ENCODE assay signal across 40 cellular contexts in genomic region chr4:175702703-175703102, GRCh38.
"Had no signal": no experiment of that assay in that cellular context is flagged by ENCODE, and none has a peak within 500 bp of the region (broad histone marks: within the 10 kb centered on the region; RNA-seq: fewer than 3 reads in every experiment).

No MANE protein-coding gene starts in this region.

- H3K27ac ChIP-seq: adrenal gland, body of pancreas, cardiac muscle cell, VCaP had no signal

- H3K4me1 Mint-ChIP-seq: activated B cell treated with CpG ODN at 0.5 μM for 24 hours; activated CD4-positive, alpha-beta memory T cell treated with anti-CD3 and anti-CD28 coated beads, Interleukin-2, amount 10 ng/mL, durations not matched to agents 7 days and 5 days; activated CD4-positive, alpha-beta T cell treated with anti-CD3 and anti-CD28 coated beads for 36 hours; activated CD4-positive, alpha-beta T cell treated with anti-CD3 and anti-CD28 coated beads, Interleukin-2, amount 10 ng/mL, durations not matched to agents 7 days and 5 days; activated CD8-positive, alpha-beta memory T cell treated with anti-CD3 and anti-CD28 coated beads, Interleukin-2, amount 10 ng/mL, durations not matched to agents 7 days and 5 days; activated naive CD8-positive, alpha-beta T cell treated with anti-CD3 and anti-CD28 coated beads for 36 hours; activated T-helper 17 cell treated with anti-CD3 and anti-CD28 coated beads, Interleukin-2, amount 50 U/mL, for 72 hours; central memory CD8-positive, alpha-beta T cell had no signal

- H3K36me3 Mint-ChIP-seq: activated CD8-positive, alpha-beta memory T cell treated with anti-CD3 and anti-CD28 coated beads, Interleukin-2, amount 10 ng/mL, durations not matched to agents 7 days and 5 days; activated naive CD4-positive, alpha-beta T cell treated with anti-CD3 and anti-CD28 coated beads, Interleukin-2, amount 50 U/mL, for 72 hours; activated naive CD8-positive, alpha-beta T cell treated with anti-CD3 and anti-CD28 coated beads for 36 hours had no signal

- FAIRE-seq: astrocyte, bronchial epithelial cell, TTC549 had no signal

- ATAC-seq: activated CD4-positive, alpha-beta T cell treated with anti-CD3 and anti-CD28 coated beads for 36 hours; activated CD4-positive, CD25-positive, alpha-beta regulatory T cell treated with anti-CD3 and anti-CD28 coated beads, Interleukin-2, amount 50 U/mL, for 24 hours; activated CD8-positive, alpha-beta memory T cell treated with anti-CD3 and anti-CD28 coated beads, Interleukin-2, amount 10 ng/mL, durations not matched to agents 7 days and 5 days; activated CD8-positive, alpha-beta T cell treated with anti-CD3 and anti-CD28 coated beads, Interleukin-2, amount 10 ng/mL, durations not matched to agents 7 days and 5 days; activated naive CD4-positive, alpha-beta T cell treated with anti-CD3 and anti-CD28 coated beads, Interleukin-2, amount 50 U/mL, for 72 hours; activated T-cell treated with anti-CD3 and anti-CD28 coated beads, Interleukin-2, amount 50 U/mL, for 4 hours; activated T-cell treated with anti-CD3 and anti-CD28 coated beads, Interleukin-2, amount 50 U/mL, for 72 hours; activated T-helper 17 cell treated with anti-CD3 and anti-CD28 coated beads, Interleukin-2, amount 50 U/mL, for 72 hours; body of pancreas had no signal

- H3K27me3 Mint-ChIP-seq: activated B cell treated with CpG ODN at 0.5 μM for 24 hours; activated CD4-positive, alpha-beta memory T cell treated with anti-CD3 and anti-CD28 coated beads, Interleukin-2, amount 10 ng/mL, durations not matched to agents 7 days and 5 days; activated CD4-positive, alpha-beta T cell treated with anti-CD3 and anti-CD28 coated beads for 36 hours; activated CD4-positive, alpha-beta T cell treated with anti-CD3 and anti-CD28 coated beads, Interleukin-2, amount 10 ng/mL, durations not matched to agents 7 days and 5 days; activated CD8-positive, alpha-beta memory T cell treated with anti-CD3 and anti-CD28 coated beads, Interleukin-2, amount 10 ng/mL, durations not matched to agents 7 days and 5 days; activated naive CD8-positive, alpha-beta T cell treated with anti-CD3 and anti-CD28 coated beads for 36 hours; activated T-helper 17 cell treated with anti-CD3 and anti-CD28 coated beads, Interleukin-2, amount 50 U/mL, for 72 hours; central memory CD8-positive, alpha-beta T cell had no signal

- H3K36me3 ChIP-seq: adrenal gland, cardiac muscle cell had no signal

- H3K27me3 ChIP-seq: adrenal gland, body of pancreas, cardiac muscle cell had no signal

- DNase-seq: activated B cell treated with CpG ODN at 0.5 μM for 24 hours; activated CD4-positive, alpha-beta memory T cell treated with anti-CD3 and anti-CD28 coated beads, Interleukin-2, amount 10 ng/mL, durations not matched to agents 7 days and 5 days; activated CD4-positive, alpha-beta T cell treated with anti-CD3 and anti-CD28 coated beads for 1 hour; activated CD4-positive, alpha-beta T cell treated with anti-CD3 and anti-CD28 coated beads for 36 hours; activated CD4-positive, alpha-beta T cell treated with anti-CD3 and anti-CD28 coated beads for 48 hours; activated CD4-positive, alpha-beta T cell treated with anti-CD3 and anti-CD28 coated beads, Interleukin-2, amount 10 ng/mL, durations not matched to agents 7 days and 5 days; activated CD4-positive, alpha-beta T cell treated with anti-CD3 and anti-CD28 coated beads, Interleukin-2, amount 50 U/mL, for 48 hours; activated CD8-positive, alpha-beta memory T cell treated with anti-CD3 and anti-CD28 coated beads for 24 hours; activated CD8-positive, alpha-beta memory T cell treated with anti-CD3 and anti-CD28 coated beads, Interleukin-2, amount 10 ng/mL, durations not matched to agents 7 days and 5 days; activated CD8-positive, alpha-beta memory T cell treated with anti-CD3 and anti-CD28 coated beads, Interleukin-2, amount 50 U/mL, for 48 hours; activated CD8-positive, alpha-beta T cell treated with anti-CD3 and anti-CD28 coated beads, Interleukin-2, amount 10 ng/mL, durations not matched to agents 7 days and 5 days; activated effector memory CD4-positive, alpha-beta T cell treated with anti-CD3 and anti-CD28 coated beads, Interleukin-2, amount 50 U/mL, for 16 hours; activated gamma-delta T cell treated with Interleukin-2 at 50 U/mL for 16 hours; activated naive CD4-positive, alpha-beta T cell; activated naive CD4-positive, alpha-beta T cell treated with anti-CD3 and anti-CD28 coated beads for 36 hours; activated naive CD4-positive, alpha-beta T cell treated with anti-CD3 and anti-CD28 coated beads, Interleukin-2, amount 50 U/mL, for 16 hours; activated naive CD8-positive, alpha-beta T cell treated with anti-CD3 and anti-CD28 coated beads for 36 hours; activated T-cell treated with anti-CD3 and anti-CD28 coated beads, Interleukin-2, amount 50 U/mL, for 4 hours; activated T-cell treated with anti-CD3 and anti-CD28 coated beads, Interleukin-2, amount 50 U/mL, for 72 hours; adrenal gland; amniotic stem cell; aorta; body of pancreas; caudate nucleus; cerebellar nuclear complex; T-helper 1 cell; T-helper 2 cell; T-helper 9 cell had no signal

- H3K4me1 ChIP-seq: adrenal gland, body of pancreas had no signal

- H3K4me3 Mint-ChIP-seq: activated B cell treated with CpG ODN at 0.5 μM for 24 hours; activated CD4-positive, alpha-beta memory T cell treated with anti-CD3 and anti-CD28 coated beads, Interleukin-2, amount 10 ng/mL, durations not matched to agents 7 days and 5 days; activated CD4-positive, alpha-beta T cell treated with anti-CD3 and anti-CD28 coated beads for 36 hours; activated CD4-positive, alpha-beta T cell treated with anti-CD3 and anti-CD28 coated beads, Interleukin-2, amount 10 ng/mL, durations not matched to agents 7 days and 5 days; activated CD8-positive, alpha-beta memory T cell treated with anti-CD3 and anti-CD28 coated beads, Interleukin-2, amount 10 ng/mL, durations not matched to agents 7 days and 5 days; activated CD8-positive, alpha-beta T cell treated with anti-CD3 and anti-CD28 coated beads, Interleukin-2, amount 10 ng/mL, durations not matched to agents 7 days and 5 days; activated naive CD4-positive, alpha-beta T cell treated with anti-CD3 and anti-CD28 coated beads for 36 hours; activated naive CD8-positive, alpha-beta T cell treated with anti-CD3 and anti-CD28 coated beads for 36 hours; activated T-cell treated with anti-CD3 and anti-CD28 coated beads, Interleukin-2, amount 50 U/mL, for 4 hours; activated T-cell treated with anti-CD3 and anti-CD28 coated beads, Interleukin-2, amount 50 U/mL, for 72 hours; activated T-helper 1 cell treated with anti-CD3 and anti-CD28 coated beads, Interleukin-12 subunit alpha, Interleukin-12 subunit beta, Interleukin-2, Interleukin-4 antibody, amounts not matched to agents 30 ng/mL and 10 ng/mL and 1 ng/mL, durations not matched to agents 14 hours and 24 hours and 36 hours; activated T-helper 17 cell treated with anti-CD3 and anti-CD28 coated beads, Interleukin-2, amount 50 U/mL, for 72 hours; central memory CD8-positive, alpha-beta T cell; T-helper 1 cell treated with Interleukin-12 subunit alpha and Interleukin-12 subunit beta and Interleukin-4 antibody, amounts not matched to agents 30 μg/mL and 1 μg/mL, for 36 hours; T-helper 2 cell treated with Interferon-gamma antibody and Interleukin-4, amounts not matched to agents 5 μg/mL and 100 μg/mL, for 36 hours had no signal

- H3K9me3 Mint-ChIP-seq: activated B cell treated with CpG ODN at 0.5 μM for 24 hours; activated CD4-positive, alpha-beta memory T cell treated with anti-CD3 and anti-CD28 coated beads, Interleukin-2, amount 10 ng/mL, durations not matched to agents 7 days and 5 days; activated CD4-positive, alpha-beta T cell treated with anti-CD3 and anti-CD28 coated beads, Interleukin-2, amount 10 ng/mL, durations not matched to agents 7 days and 5 days; activated naive CD4-positive, alpha-beta T cell treated with anti-CD3 and anti-CD28 coated beads for 36 hours; activated naive CD8-positive, alpha-beta T cell treated with anti-CD3 and anti-CD28 coated beads for 36 hours; activated T-helper 1 cell treated with anti-CD3 and anti-CD28 coated beads, Interleukin-12 subunit alpha, Interleukin-12 subunit beta, Interleukin-2, Interleukin-4 antibody, amounts not matched to agents 30 ng/mL and 10 ng/mL and 1 ng/mL, durations not matched to agents 14 hours and 24 hours and 36 hours; T-helper 1 cell treated with Interleukin-12 subunit alpha and Interleukin-12 subunit beta and Interleukin-4 antibody, amounts not matched to agents 30 μg/mL and 1 μg/mL, for 36 hours; T-helper 2 cell treated with Interferon-gamma antibody and Interleukin-4, amounts not matched to agents 5 μg/mL and 100 μg/mL, for 36 hours had no signal

- H3K4me3 ChIP-seq: adrenal gland, body of pancreas, cardiac muscle cell had no signal

- H3K9me3 ChIP-seq: adrenal gland, body of pancreas had no signal

- H3K27ac Mint-ChIP-seq: activated B cell treated with CpG ODN at 0.5 μM for 24 hours; activated CD4-positive, alpha-beta memory T cell treated with anti-CD3 and anti-CD28 coated beads, Interleukin-2, amount 10 ng/mL, durations not matched to agents 7 days and 5 days; activated CD4-positive, alpha-beta T cell treated with anti-CD3 and anti-CD28 coated beads for 36 hours; activated CD4-positive, alpha-beta T cell treated with anti-CD3 and anti-CD28 coated beads, Interleukin-2, amount 10 ng/mL, durations not matched to agents 7 days and 5 days; activated CD8-positive, alpha-beta memory T cell treated with anti-CD3 and anti-CD28 coated beads, Interleukin-2, amount 10 ng/mL, durations not matched to agents 7 days and 5 days; activated CD8-positive, alpha-beta T cell treated with anti-CD3 and anti-CD28 coated beads, Interleukin-2, amount 10 ng/mL, durations not matched to agents 7 days and 5 days; activated naive CD4-positive, alpha-beta T cell treated with anti-CD3 and anti-CD28 coated beads for 36 hours; activated naive CD4-positive, alpha-beta T cell treated with anti-CD3 and anti-CD28 coated beads, Interleukin-2, amount 50 U/mL, for 72 hours; activated naive CD8-positive, alpha-beta T cell treated with anti-CD3 and anti-CD28 coated beads for 36 hours; activated T-cell treated with anti-CD3 and anti-CD28 coated beads, Interleukin-2, amount 50 U/mL, for 72 hours; activated T-helper 1 cell treated with anti-CD3 and anti-CD28 coated beads, Interleukin-12 subunit alpha, Interleukin-12 subunit beta, Interleukin-2, Interleukin-4 antibody, amounts not matched to agents 30 ng/mL and 10 ng/mL and 1 ng/mL, durations not matched to agents 14 hours and 24 hours and 36 hours; activated T-helper 17 cell treated with anti-CD3 and anti-CD28 coated beads, Interleukin-2, amount 50 U/mL, for 72 hours; T-helper 1 cell treated with Interleukin-12 subunit alpha and Interleukin-12 subunit beta and Interleukin-4 antibody, amounts not matched to agents 30 μg/mL and 1 μg/mL, for 36 hours; T-helper 2 cell treated with Interferon-gamma antibody and Interleukin-4, amounts not matched to agents 5 μg/mL and 100 μg/mL, for 36 hours had no signal
